In genomic region chr1:211736351-211736915, GRCh38 we compare ENCODE assay signal across 14 cellular contexts.
DNase-seq lines count a peak whose midpoint lies in the region; ATAC-seq, FAIRE-seq and TF ChIP-seq lines count a peak whose summit lies in the region.
"Had no signal": no experiment of that assay in that cellular context is flagged by ENCODE, and none has a peak within 500 bp of the region (broad histone marks: within the 10 kb centered on the region; RNA-seq: fewer than 3 reads in every experiment).

No MANE protein-coding gene starts in this region.

- peaks cover 56% of the 10 kb centered on the region for H3K4me1 ChIP-seq in A549
- H3K4me1 ChIP-seq in uterus = no peaks in the 10 kb centered on the region

- CTCF ChIA-PET in A549 (lab: Yijun Ruan, JAX) = interaction anchor here (0.9 to 5.1 kb wide), 10 partner anchors 10 to 208 kb away, joined by 3 to 35 read pairs (median 6); no protein-coding TSS in a partner anchor

- TF ChIP-seq POLR2A in A549 (IDR thresholded peaks at IDR 0.05; ENCODE audit: low read length) (no peak), uterus (IDR thresholded peaks at IDR 0.05) (no peak)

- no peaks in the 10 kb centered on the region for H3K36me3 Mint-ChIP-seq in brain
- H3K36me3 Mint-ChIP-seq: activated CD4-positive, alpha-beta memory T cell treated with anti-CD3 and anti-CD28 coated beads for 36 hours had no signal

- FAIRE-seq in A549 (lab: Jason Lieb, UNC) = no peak
- FAIRE-seq: G401.6 had no signal

- H3K4me2 ChIP-seq in A549 = peak overlapping the region; percentile 77

- 81% methylated on average over 8 of the region's 8 CpGs for WGBS in A549 (ENCODE audit: missing lambda C conversion rate)

- TF ChIP-seq EP300 in A549 (IDR thresholded peaks at IDR 0.05) = no peak

- no peaks in the 10 kb centered on the region for H3K27me3 ChIP-seq in uterus
- H3K27me3 ChIP-seq: left lung had no signal

- no peaks in the 10 kb centered on the region for H3K36me3 ChIP-seq in uterus
- H3K36me3 ChIP-seq: left lung had no signal

- intact Hi-C loops in uterus (cut with DNase I; ENCODE audit: low total_unique reads) = no loop called here

- peak overlapping the region in 3 of 5 experiments; percentile 18 to 72 (median 71) for H3K27ac Mint-ChIP-seq in brain
- H3K27ac Mint-ChIP-seq: activated CD4-positive, alpha-beta memory T cell treated with anti-CD3 and anti-CD28 coated beads for 36 hours had no signal

- TF ChIP-seq CTCF in A549 (IDR thresholded peaks at IDR 0.05) (no peak), brain (conservative IDR thresholded peaks at IDR 0.05) (no peak), uterus (IDR thresholded peaks at IDR 0.05) (no peak)

- H3K27ac ChIP-seq in A549 (peak overlapping the region; percentile 90 to 92), uterus (no peak overlapping the region)
- H3K27ac ChIP-seq: left lung had no signal

- peaks cover 62% of the 10 kb centered on the region for H3K4me1 Mint-ChIP-seq in brain

- H3K4me3 Mint-ChIP-seq in brain = no peak overlapping the region
- H3K4me3 Mint-ChIP-seq: activated CD4-positive, alpha-beta memory T cell treated with anti-CD3 and anti-CD28 coated beads for 36 hours had no signal

- POLR2A ChIA-PET in A549 (lab: Yijun Ruan, JAX) = interaction anchor here (0.9 to 2.0 kb wide), 3 partner anchors 14 to 299 kb away, joined by 3 to 8 read pairs (median 3); partner anchors contain the start of genes DTL and INTS7

- DNase-seq in A549 (ENCODE audit: low read depth in 1 of 2, low spot score in 1 of 2) (no peak), NCI-H2171 (lab: John Stamatoyannopoulos, UW) (peak; percentile 66), midbrain (lab: John Stamatoyannopoulos, UW) (peak; percentile 66), NCI-H1436 treated with DMSO at 0.1 percent for 48 hours (lab: John Stamatoyannopoulos, UW) (no peak), SIG-M5 treated with dmso at 0.1 percent for 504 hours (lab: John Stamatoyannopoulos, UW; ENCODE audit: unreplicated experiment) (no peak), uterus (no peak)
- no peak for DNase-seq in activated CD4-positive, alpha-beta T cell treated with anti-CD3 and anti-CD28 coated beads for 4 hours
- DNase-seq: activated CD4-positive, alpha-beta memory T cell treated with anti-CD3 and anti-CD28 coated beads for 36 hours; activated naive CD4-positive, alpha-beta T cell treated with anti-CD3 and anti-CD28 coated beads, Interleukin-2, amount 50 U/mL, for 16 hours; KBM-7; NCI-H1694 treated with DMSO at 0.1 percent for 48 hours had no signal

- peaks cover 7% of the 10 kb centered on the region for H3K27me3 Mint-ChIP-seq in brain
- H3K27me3 Mint-ChIP-seq: activated CD4-positive, alpha-beta memory T cell treated with anti-CD3 and anti-CD28 coated beads for 36 hours had no signal

- peak in 1 of 2 experiments; percentile 7; a peak in 3 of 6 replicates for ATAC-seq in A549

- H3K9me3 Mint-ChIP-seq in brain = no peaks in the 10 kb centered on the region
- H3K9me3 Mint-ChIP-seq: activated CD4-positive, alpha-beta memory T cell treated with anti-CD3 and anti-CD28 coated beads for 36 hours had no signal

- H3K4me3 ChIP-seq in A549 (no peak overlapping the region), uterus (no peak overlapping the region)
- H3K4me3 ChIP-seq: left lung had no signal

- TF ChIP-seq RAD21 in A549 (conservative IDR thresholded peaks at IDR 0.05 in 1 of 2, IDR thresholded peaks at IDR 0.05 in 1 of 2) = no peak

- no peaks in the 10 kb centered on the region for H3K9me3 ChIP-seq in A549
- no peaks in the 10 kb centered on the region for H3K9me3 ChIP-seq in uterus
- H3K9me3 ChIP-seq: left lung had no signal

TF ChIP-seq in A549, 52 proteins besides CTCF, POLR2A, EP300 and RAD21:
- no peak for TF ChIP-seq HES2 (IDR thresholded peaks at IDR 0.05)
- no peak for TF ChIP-seq HOXB5 (CRISPR knock-in tag; IDR thresholded peaks at IDR 0.05)
- TF ChIP-seq CBX2 (IDR thresholded peaks at IDR 0.05; ENCODE audit: borderline replicate concordance, low read depth) = no peak
- no peak for TF ChIP-seq ZSCAN20 (CRISPR knock-in tag; IDR thresholded peaks at IDR 0.05)
- TF ChIP-seq MYC (IDR thresholded peaks at IDR 0.05; ENCODE audit: borderline replicate concordance, low read length) = no peak
- TF ChIP-seq E2F6 (IDR thresholded peaks at IDR 0.05; ENCODE audit: borderline replicate concordance, low read depth) = no peak
- TF ChIP-seq REST (IDR thresholded peaks at IDR 0.05) = no peak
- TF ChIP-seq JUN (IDR thresholded peaks at IDR 0.05) = no peak
- TF ChIP-seq JUNB (IDR thresholded peaks at IDR 0.05) = no peak
- no peak for TF ChIP-seq EHMT2 (IDR thresholded peaks at IDR 0.05; ENCODE audit: low read depth)
- no peak for TF ChIP-seq ESRRA (IDR thresholded peaks at IDR 0.05; ENCODE audit: borderline replicate concordance, low read length)
- TF ChIP-seq MAZ (IDR thresholded peaks at IDR 0.05; ENCODE audit: borderline replicate concordance, low read depth, low read length) = no peak
- TF ChIP-seq TFCP2L1 (CRISPR knock-in tag; IDR thresholded peaks at IDR 0.05) = no peak
- no peak for TF ChIP-seq HDAC2 (IDR thresholded peaks at IDR 0.05)
- TF ChIP-seq RNF2 (IDR thresholded peaks at IDR 0.05; ENCODE audit: borderline replicate concordance, low read depth) = no peak
- TF ChIP-seq BHLHE40 (IDR thresholded peaks at IDR 0.05; ENCODE audit: low read depth, low read length) = no peak

Comparison
In these comparisons a context has a peak if more than half of its experiments do, and no peak if none do; other contexts are left out.
1. DNase-seq: peak in NCI-H2171 (single experiment) and midbrain (single experiment); none in A549 (0 of 2), NCI-H1436 treated with DMSO at 0.1 percent for 48 hours (single experiment), SIG-M5 treated with dmso at 0.1 percent for 504 hours (single experiment), activated CD4-positive, alpha-beta T cell treated with anti-CD3 and anti-CD28 coated beads for 4 hours (0 of 2) and uterus (0 of 2).
2. H3K27ac ChIP-seq: peak in A549 (2 of 2); none in uterus (0 of 2).